8 cellular contexts compared by ENCODE assay signal in the genomic region with DNA sequence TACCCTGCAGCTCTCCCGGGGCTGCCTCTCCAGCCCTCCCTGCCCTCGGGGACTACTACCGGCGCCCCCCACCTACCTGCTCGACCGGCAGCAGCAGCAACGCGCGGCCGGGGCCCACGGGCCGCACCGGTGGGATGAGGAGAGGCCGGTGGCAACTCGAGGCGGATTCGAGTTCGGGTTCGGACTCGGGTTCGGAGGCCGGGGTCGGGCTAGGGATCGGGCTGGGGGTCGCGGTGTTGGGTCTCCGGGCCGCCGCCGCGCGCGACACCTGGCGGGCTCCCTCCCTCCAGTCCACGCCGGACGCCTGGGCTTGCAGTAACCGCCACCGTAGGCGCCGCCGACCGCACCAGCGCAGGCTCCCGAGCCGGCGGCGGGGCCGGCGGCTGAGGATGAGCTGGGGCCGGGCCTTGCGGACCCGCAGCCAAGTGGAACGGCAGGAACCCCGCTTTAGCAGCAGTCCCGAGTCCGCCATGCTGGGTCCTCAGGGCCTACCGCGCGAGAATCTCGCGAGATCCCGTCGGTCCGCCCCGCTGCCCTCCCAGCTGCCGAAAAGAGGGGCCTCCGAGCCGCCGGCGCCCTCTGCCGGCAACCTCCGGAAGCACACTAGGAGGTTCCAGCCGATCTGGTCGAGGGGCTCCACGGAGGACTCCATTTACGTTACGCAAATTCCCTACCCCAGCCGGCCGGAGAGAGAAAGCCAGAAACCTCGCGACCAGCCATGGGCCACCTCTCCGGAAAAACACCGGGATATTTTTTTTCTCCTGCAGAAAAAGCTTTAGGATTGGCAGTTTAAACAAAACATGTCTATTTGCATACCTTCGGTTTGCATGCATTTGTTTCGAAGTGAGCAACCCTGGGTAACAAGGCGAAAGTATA. TPM values are rescaled to one million over a fixed set of nuclear protein-coding genes. Genes with fewer than 3 reads are reported as not detected.
DNase-seq lines count a peak whose midpoint lies in the region; ATAC-seq and TF ChIP-seq lines count a peak whose summit lies in the region.

A gene (minus strand): TSS at position 483 of the 876 bp plus-strand sequence. CDS start 11 bp downstream, at position 472.

- H3K4me3 Mint-ChIP-seq in CD4-positive, CD25-positive, alpha-beta regulatory T cell: peak within 1 kb of the TSS; percentile 80 to 87 (median 82)

- H3K9me3 ChIP-seq in CD4-positive, CD25-positive, alpha-beta regulatory T cell (ENCODE audit: control insufficient read depth in 2 of 2, low read length in 2 of 2): no peaks in the 10 kb centered on the region
- no peaks in the 10 kb centered on the region for H3K9me3 ChIP-seq in duodenal mucosa (ENCODE audit: control insufficient read depth in 1 of 2, low read length in 2 of 2)

- peaks cover 13% of the 10 kb centered on the region for H3K36me3 ChIP-seq in CD4-positive, CD25-positive, alpha-beta regulatory T cell (ENCODE audit: control insufficient read depth, insufficient read depth, low read length)
- H3K36me3 ChIP-seq in duodenal mucosa (ENCODE audit: control insufficient read depth in 1 of 2, insufficient read depth in 2 of 2, low read length in 2 of 2): peaks cover 4 to 10% of the 10 kb centered on the region in 2 donors

- peak within 1 kb of the TSS; percentile 67 to 75 (median 74) for H3K27ac Mint-ChIP-seq in CD4-positive, CD25-positive, alpha-beta regulatory T cell

- peaks cover 11% of the 10 kb centered on the region for H3K27me3 Mint-ChIP-seq in CD4-positive, CD25-positive, alpha-beta regulatory T cell

- H3K9me3 Mint-ChIP-seq in CD4-positive, CD25-positive, alpha-beta regulatory T cell: no peaks in the 10 kb centered on the region

- peak within 1 kb of the TSS; percentile 67 for H3K27ac ChIP-seq in CD4-positive, CD25-positive, alpha-beta regulatory T cell (ENCODE audit: insufficient read depth, low read length, poor library complexity, severe bottlenecking)
- H3K27ac ChIP-seq in duodenal mucosa (ENCODE audit: low read depth, low read length): peak within 1 kb of the TSS; percentile 62

- H3K9ac ChIP-seq in duodenal mucosa (ENCODE audit: low read depth in 1 of 2, low read length in 2 of 2): peak within 1 kb of the TSS; percentile 87 to 90

- peak; percentile 97 to 98 for ATAC-seq in CD4-positive, CD25-positive, alpha-beta regulatory T cell (ENCODE audit: low read depth in 2 of 2)
- ATAC-seq in GM19372 (IDR thresholded peaks at IDR 0.05; ENCODE audit: low read depth, unreplicated experiment) (peak; percentile 92), HG03558 (IDR thresholded peaks at IDR 0.05; ENCODE audit: extremely low read depth, unreplicated experiment) (peak; percentile 59)

- intact Hi-C loops in lower leg skin (cut with DNase I; ENCODE audit: low total_unique reads): no loop called here

- DNase-seq in CD4-positive, CD25-positive, alpha-beta regulatory T cell: peak; percentile 92 to 94 (median 94)
- DNase-seq in NCI-H774 (lab: John Stamatoyannopoulos, UW) (peak; percentile 60), lower leg skin (ENCODE audit: low spot score in 2 of 2) (peak; percentile 91 to 99)
- peak; percentile 95 for DNase-seq in activated CD4-positive, alpha-beta T cell treated with anti-CD3 and anti-CD28 coated beads, Interleukin-2, amount 50 U/mL, for 48 hours
- DNase-seq in stimulated activated CD4-positive, alpha-beta T cell treated with anti-CD3 and anti-CD28 coated beads, Interleukin-4, amount 100 ng/mL, for 48 hours (ENCODE audit: low read depth in 2 of 2): peak; percentile 92 to 93

- peak in 2 of 3 donors; percentile 18 to 88 for TF ChIP-seq CTCF in lower leg skin (IDR thresholded peaks at IDR 0.05)

- H3K4me1 Mint-ChIP-seq in CD4-positive, CD25-positive, alpha-beta regulatory T cell: peaks cover 5 to 33% (median 10%) of the 10 kb centered on the region in 4 donors

- H3K4me3 ChIP-seq in CD4-positive, CD25-positive, alpha-beta regulatory T cell (ENCODE audit: low read depth, low read length): peak within 1 kb of the TSS; percentile 77
- H3K4me3 ChIP-seq in duodenal mucosa (ENCODE audit: low read depth in 1 of 2, low read length in 2 of 2) (peak within 1 kb of the TSS; percentile 83 to 92), lower leg skin (ENCODE audit: low read depth, poor library complexity, severe bottlenecking) (peak within 1 kb of the TSS; percentile 89)

- TF ChIP-seq POLR2A in lower leg skin (IDR thresholded peaks at IDR 0.05): no peak

- no peaks in the 10 kb centered on the region for H3K27me3 ChIP-seq in CD4-positive, CD25-positive, alpha-beta regulatory T cell (ENCODE audit: control insufficient read depth, insufficient read depth, low read length)
- no peaks in the 10 kb centered on the region for H3K27me3 ChIP-seq in duodenal mucosa (ENCODE audit: control insufficient read depth in 1 of 2, insufficient read depth in 2 of 2, low read length in 2 of 2)

- peaks cover 9% of the 10 kb centered on the region for H3K36me3 Mint-ChIP-seq in CD4-positive, CD25-positive, alpha-beta regulatory T cell

- H3K4me1 ChIP-seq in CD4-positive, CD25-positive, alpha-beta regulatory T cell (ENCODE audit: control insufficient read depth, insufficient read depth, low read length, poor library complexity, severe bottlenecking): peaks cover 21% of the 10 kb centered on the region
- H3K4me1 ChIP-seq in duodenal mucosa (ENCODE audit: control insufficient read depth in 1 of 2, insufficient read depth in 2 of 2, low read length in 2 of 2): peaks cover 5 to 15% of the 10 kb centered on the region in 2 donors

- 2 to 4% methylated on average over 20 to 39 of the region's 87 CpGs for WGBS in lower leg skin, 2 donors

RNA-seq across cellular contexts. Expression of the gene that starts here (rescaled TPM):
- 74.7 TPM for total RNA-seq in CD4-positive, CD25-positive, alpha-beta regulatory T cell
- 10 to 100 TPM; 11.0 to 23.0 (median 18.9) TPM for polyA plus RNA-seq in CD4-positive, CD25-positive, alpha-beta regulatory T cell
- 10 to 100 TPM; 13.1 to 35.9 (median 23.3) TPM for total RNA-seq in lower leg skin

Comparison
In these comparisons a context has a peak if more than half of its experiments do, and no peak if none do; other contexts are left out.
1. Peak in every context shown above with its lines: DNase-seq, ATAC-seq, H3K4me3 ChIP-seq and H3K27ac ChIP-seq.